Comparison of ENCODE assay signal across 14 cellular contexts in the genomic region with DNA sequence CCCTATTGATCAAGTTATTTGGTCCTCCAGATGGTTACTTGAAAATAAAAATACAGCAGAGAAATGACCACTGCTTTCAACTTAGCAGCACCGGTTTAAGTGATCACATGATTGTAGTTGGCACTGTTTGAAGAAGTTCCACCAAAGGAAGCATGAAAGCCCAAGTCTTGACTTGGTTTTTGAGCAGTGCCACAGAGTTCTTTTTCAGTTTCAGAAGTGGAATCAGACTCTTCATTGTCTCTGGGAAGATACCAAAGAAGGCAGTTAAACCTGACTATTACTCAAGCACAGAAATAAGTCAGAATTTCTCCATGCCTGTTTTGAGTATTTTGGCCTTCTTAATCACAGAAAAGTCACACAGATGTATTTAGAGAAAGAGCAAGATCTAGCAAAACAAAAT.
DNase-seq lines count a peak whose midpoint lies in the region; ATAC-seq lines count a peak whose summit lies in the region.
"Had no signal": no experiment of that assay in that cellular context is flagged by ENCODE, and none has a peak within 500 bp of the region (broad histone marks: within the 10 kb centered on the region; RNA-seq: fewer than 3 reads in every experiment).

No MANE protein-coding gene starts in this region.

- peak; percentile 92 to 97 for ATAC-seq in activated naive CD4-positive, alpha-beta T cell treated with anti-CD3 and anti-CD28 coated beads, Interleukin-2, amount 50 U/mL, for 72 hours
- peak; percentile 76 for ATAC-seq in GM21737 (IDR thresholded peaks at IDR 0.05; ENCODE audit: unreplicated experiment)
- peak; percentile 91 for ATAC-seq in HG03378 (IDR thresholded peaks at IDR 0.05; ENCODE audit: unreplicated experiment)
- peak; percentile 88 for ATAC-seq in stimulated activated naive CD8-positive, alpha-beta T cell treated with anti-CD3 and anti-CD28 coated beads, Interleukin-15, amount 100 ng/mL, for 72 hours
- ATAC-seq: HCT116, lower lobe of right lung had no signal

- no peaks in the 10 kb centered on the region for H3K27me3 Mint-ChIP-seq in stimulated activated naive CD8-positive, alpha-beta T cell treated with anti-CD3 and anti-CD28 coated beads, Interleukin-15, amount 100 ng/mL, for 72 hours

- no peaks in the 10 kb centered on the region for H3K9me3 Mint-ChIP-seq in activated naive CD4-positive, alpha-beta T cell treated with anti-CD3 and anti-CD28 coated beads, Interleukin-2, amount 50 U/mL, for 72 hours
- H3K9me3 Mint-ChIP-seq in stimulated activated naive CD8-positive, alpha-beta T cell treated with anti-CD3 and anti-CD28 coated beads, Interleukin-15, amount 100 ng/mL, for 72 hours: no peaks in the 10 kb centered on the region

- H3K36me3 Mint-ChIP-seq in activated naive CD4-positive, alpha-beta T cell treated with anti-CD3 and anti-CD28 coated beads, Interleukin-2, amount 50 U/mL, for 72 hours: no peaks in the 10 kb centered on the region

- DNase-seq in activated naive CD4-positive, alpha-beta T cell treated with anti-CD3 and anti-CD28 coated beads, Interleukin-2, amount 50 U/mL, for 72 hours (ENCODE audit: low spot score in 2 of 2): no peak
- no peak for DNase-seq in activated naive CD4-positive, alpha-beta T cell treated with Interleukin-2 at 50 U/mL for 16 hours
- no peak for DNase-seq in stimulated activated naive CD8-positive, alpha-beta T cell treated with anti-CD3 and anti-CD28 coated beads, Interleukin-15, amount 100 ng/mL, for 72 hours
- no peak for DNase-seq in H4 (ENCODE audit: low spot score)
- DNase-seq in OCI-M1 (lab: John Stamatoyannopoulos, UW): no peak
- no peak for DNase-seq in activated CD8-positive, alpha-beta memory T cell treated with anti-CD3 and anti-CD28 coated beads for 24 hours
- DNase-seq: lower lobe of right lung; NCI-H1105 treated with DMSO at 0.1 percent for 48 hours; NCI-H69; SHP77; stimulated activated CD8-positive, alpha-beta memory T cell treated with anti-CD3 and anti-CD28 coated beads, Interleukin-4, amount 100 ng/mL, for 48 hours had no signal

- H3K27ac Mint-ChIP-seq in activated naive CD4-positive, alpha-beta T cell treated with anti-CD3 and anti-CD28 coated beads, Interleukin-2, amount 50 U/mL, for 72 hours: peak overlapping the region; percentile 19 to 76
- H3K27ac Mint-ChIP-seq in stimulated activated naive CD8-positive, alpha-beta T cell treated with anti-CD3 and anti-CD28 coated beads, Interleukin-15, amount 100 ng/mL, for 72 hours: no peak overlapping the region

- no peak overlapping the region for H3K4me3 Mint-ChIP-seq in stimulated activated naive CD8-positive, alpha-beta T cell treated with anti-CD3 and anti-CD28 coated beads, Interleukin-15, amount 100 ng/mL, for 72 hours

- peaks cover 25% of the 10 kb centered on the region for H3K4me1 Mint-ChIP-seq in stimulated activated naive CD8-positive, alpha-beta T cell treated with anti-CD3 and anti-CD28 coated beads, Interleukin-15, amount 100 ng/mL, for 72 hours

Comparison
In these comparisons a context has a peak if more than half of its experiments do, and no peak if none do; other contexts are left out.
1. H3K27ac Mint-ChIP-seq: peak in activated naive CD4-positive, alpha-beta T cell treated with anti-CD3 and anti-CD28 coated beads, Interleukin-2, amount 50 U/mL, for 72 hours (2 of 2); none in stimulated activated naive CD8-positive, alpha-beta T cell treated with anti-CD3 and anti-CD28 coated beads, Interleukin-15, amount 100 ng/mL, for 72 hours (0 of 2).
2. Peak in every context shown above with its lines, with median percentiles within 50 percentile points of each other: ATAC-seq.